Comparison of ENCODE assay signal across 7 cellular contexts in the genomic region with DNA sequence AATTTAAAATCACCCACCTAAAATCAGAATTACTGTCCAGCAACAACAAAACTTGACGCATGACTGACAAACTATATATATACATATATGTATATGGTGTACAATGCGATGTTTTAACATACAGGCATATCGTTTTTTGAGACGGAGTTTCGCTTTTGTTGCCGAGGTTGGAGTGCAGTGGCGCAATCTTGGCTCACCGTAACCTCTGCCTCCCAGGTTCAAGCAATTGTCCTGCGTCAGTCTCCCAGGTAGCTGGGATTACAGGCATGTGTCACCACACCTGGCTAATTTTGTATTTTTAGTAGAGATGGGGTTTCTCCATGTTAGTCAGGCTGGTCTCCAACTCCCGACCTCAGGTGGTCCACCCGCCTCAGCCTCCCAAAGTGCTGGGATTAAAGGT. TPM values are rescaled to one million over a fixed set of nuclear protein-coding genes. Genes with fewer than 3 reads are reported as not detected.
"Had no signal": no experiment of that assay in that cellular context is flagged by ENCODE, and none has a peak within 500 bp of the region (broad histone marks: within the 10 kb centered on the region; RNA-seq: fewer than 3 reads in every experiment).

No MANE protein-coding gene starts in this region.

RNA-seq across cellular contexts. Expression of a gene that starts 16.1 kb away (rescaled TPM):
- total RNA-seq: GM23248, GM23338, H1, H4, H7, H9, HFFc6 had no signal
- polyA plus RNA-seq: H1 had no signal
